ENCODE assay signal across 13 cellular contexts in the genomic region with DNA sequence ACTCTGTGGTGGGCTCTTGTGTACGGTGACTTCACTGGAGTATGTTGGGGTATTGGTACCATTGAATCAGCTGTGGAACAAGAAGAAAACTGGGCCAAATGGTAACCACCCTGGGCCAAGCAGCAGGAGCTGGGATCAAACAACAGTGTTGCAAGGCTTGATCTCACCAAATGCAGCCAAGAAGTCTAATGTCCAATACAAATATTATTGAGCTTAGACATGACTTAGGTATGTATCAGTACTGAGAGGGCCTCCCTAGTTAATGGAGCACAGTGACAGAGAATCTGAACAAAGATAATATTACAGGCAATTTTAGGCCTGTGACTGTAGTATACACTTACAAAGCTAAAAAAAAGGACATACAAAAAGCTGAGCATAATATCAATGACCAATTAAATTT.
"Had no signal": no experiment of that assay in that cellular context is flagged by ENCODE, and none has a peak within 500 bp of the region (broad histone marks: within the 10 kb centered on the region; RNA-seq: fewer than 3 reads in every experiment).

No MANE protein-coding gene starts in this region.

- H3K4me3 ChIP-seq: left ventricle myocardium inferior, thyroid gland, uterus had no signal

- DNase-seq: activated CD4-positive, CD25-positive, alpha-beta regulatory T cell treated with anti-CD3 and anti-CD28 coated beads, Interleukin-2, amount 50 U/mL, for 72 hours; activated naive CD4-positive, alpha-beta T cell; activated naive CD8-positive, alpha-beta T cell treated with anti-CD3 and anti-CD28 coated beads, Interleukin-2, amount 10 ng/mL, durations not matched to agents 7 days and 5 days; aorta; hippocampal formation; kidney; left ventricle myocardium inferior; naive thymus-derived CD8-positive, alpha-beta T cell; stimulated activated CD4-positive, alpha-beta T cell treated with anti-CD3 and anti-CD28 coated beads, Interleukin-2, amount 100 ng/mL, for 48 hours; stimulated activated naive B cell treated with anti-CD40 and anti-IgM and Interleukin-4, amounts not matched to agents 10 μg/mL and 1 μg/mL and 100 μg/mL, for 72 hours; thyroid gland; uterus had no signal

- H3K36me3 ChIP-seq: left ventricle myocardium inferior, thyroid gland, uterus had no signal

- H3K27me3 ChIP-seq: thyroid gland, uterus had no signal

- H3K4me1 ChIP-seq: left ventricle myocardium inferior, thyroid gland, uterus had no signal

- H3K27ac ChIP-seq: epithelial cell of prostate, left ventricle myocardium inferior, thyroid gland, uterus had no signal

- H3K9me3 ChIP-seq: left ventricle myocardium inferior, thyroid gland, uterus had no signal

- ATAC-seq: naive thymus-derived CD8-positive, alpha-beta T cell; stimulated activated naive B cell treated with anti-CD40 and anti-IgM and Interleukin-4, amounts not matched to agents 10 μg/mL and 1 μg/mL and 100 μg/mL, for 72 hours had no signal
